In the genomic region with DNA sequence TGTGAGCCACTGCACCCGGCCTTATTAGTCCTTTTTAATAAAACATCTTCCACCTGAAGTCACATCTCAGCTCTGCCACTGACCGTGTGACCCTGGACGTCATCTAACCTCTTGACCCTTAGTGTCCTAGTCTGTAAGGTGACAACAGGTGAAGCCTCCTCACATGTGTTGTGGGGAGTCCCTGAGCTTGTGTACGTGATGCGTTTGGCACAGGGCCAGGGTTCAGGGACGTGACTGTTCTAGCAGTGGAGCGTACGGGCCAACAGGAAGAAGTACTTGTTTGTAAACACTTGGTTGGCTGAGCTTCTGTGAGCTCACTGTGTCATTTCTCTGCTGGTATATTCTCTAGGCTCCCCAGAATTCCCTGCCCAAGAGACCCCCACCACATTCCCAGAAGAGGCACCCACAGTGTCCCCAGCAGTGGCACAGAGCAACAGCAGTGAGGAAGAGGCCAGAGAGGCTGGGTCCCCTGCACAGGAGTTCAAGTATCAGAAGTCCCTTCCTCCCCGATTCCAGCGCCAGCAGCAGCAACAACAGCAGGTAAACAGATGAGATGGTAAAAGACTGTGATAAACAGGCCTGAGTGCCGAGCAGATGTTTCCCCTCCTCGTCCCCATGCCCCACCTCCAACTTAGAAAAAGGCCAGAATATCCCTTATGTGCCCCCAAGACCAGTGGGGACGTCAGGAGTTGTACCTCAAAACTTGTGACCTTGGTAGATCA, we compare ENCODE assay signal across 18 cellular contexts. TPM values are rescaled to one million over a fixed set of nuclear protein-coding genes. Genes with fewer than 3 reads are reported as not detected.
DNase-seq lines count a peak whose midpoint lies in the region; ATAC-seq, FAIRE-seq and TF ChIP-seq lines count a peak whose summit lies in the region.
"Had no signal": no experiment of that assay in that cellular context is flagged by ENCODE, and none has a peak within 500 bp of the region (broad histone marks: within the 10 kb centered on the region; RNA-seq: fewer than 3 reads in every experiment).

No MANE protein-coding gene starts in this region.

- no peak overlapping the region for H3K4me2 ChIP-seq in HepG2 (ENCODE audit: low read depth, low read length)
- H3K4me2 ChIP-seq: SK-N-SH had no signal

- CTCF ChIA-PET in HepG2 (lab: Yijun Ruan, JAX; ENCODE audit: low intra/inter-chr PET ratio, low total read pairs): no interaction called here

- H3K4me1 ChIP-seq in right lobe of liver (no peaks in the 10 kb centered on the region), HepG2 (ENCODE audit: insufficient read depth, low read length) (peaks cover under 1% of the 10 kb centered on the region)

- H3K79me2 ChIP-seq in HepG2 (ENCODE audit: insufficient read depth, low read length): no peaks in the 10 kb centered on the region

- H3K27ac ChIP-seq in right lobe of liver (no peak overlapping the region), HepG2 (ENCODE audit: extremely low read length, insufficient read depth, low read length) (no peak overlapping the region), VCaP (peak overlapping the region; percentile 64)
- H3K27ac ChIP-seq: prostate gland had no signal

- ATAC-seq in right lobe of liver (peak; percentile 44 to 82 (median 56)), HepG2 (no peak)
- ATAC-seq: natural killer cell treated with Interleukin-12 subunit alpha and Interleukin-12 subunit beta and Interleukin-15 and Interleukin-18, amount 100 ng/mL, for 72 hours had no signal

- H3K36me3 ChIP-seq in right lobe of liver (peaks cover 0 to 83% (median 41%) of the 10 kb centered on the region in 4 donors), HepG2 (replicated peaks in 1 of 2; ENCODE audit: control insufficient read depth in 1 of 2, insufficient read depth in 2 of 2, low read length in 2 of 2) (peaks cover 41 to 83% of the 10 kb centered on the region in 2 experiments)

- peaks cover 12% of the 10 kb centered on the region; the same call in 1 of the 2 replicates for H4K20me1 ChIP-seq in HepG2 (ENCODE audit: insufficient read depth, low read length)

- 48% methylated on average over 9 of the region's 13 CpGs for WGBS in right lobe of liver (ENCODE audit: insufficient coverage, low coverage, low lambda C conversion rate, missing lambda C conversion rate)
- 96% methylated on average over 13 of the region's 13 CpGs for WGBS in HepG2 (ENCODE audit: low lambda C conversion rate)

- no peak for TF ChIP-seq EP300 in HepG2 (IDR thresholded peaks at IDR 0.05; ENCODE audit: low read depth in 2 of 2, low read length in 2 of 2)
- TF ChIP-seq EP300 in HepG2 (CRISPR knock-in tag; IDR thresholded peaks at IDR 0.05; ENCODE audit: borderline replicate concordance): no peak

- H2AFZ ChIP-seq in HepG2 (ENCODE audit: low read length): no peak overlapping the region

- intact Hi-C loops in right lobe of liver (cut with DNase I) (no loop called here), HepG2 (cut with micrococcal nuclease; ENCODE audit: unreplicated experiment) (no loop called here)

- no TSS peak for BruUV-seq in HepG2 (replicated peaks; lab: Mats Ljungman, UMichigan)

- H3K27me3 ChIP-seq in right lobe of liver (no peaks in the 10 kb centered on the region), HepG2 (ENCODE audit: control insufficient read depth in 1 of 2, insufficient read depth in 2 of 2, low read length in 2 of 2) (no peaks in the 10 kb centered on the region)
- H3K27me3 ChIP-seq: dorsolateral prefrontal cortex had no signal

- POLR2A ChIA-PET in HepG2 (lab: Yijun Ruan, JAX): no interaction called here

- in situ Hi-C loops in HepG2 (cut with HindIII; ENCODE audit: extremely low pct_ligation_motif_present, low pct_unique_long_range_greater_than_20kb): no loop called here

- H3K9me3 ChIP-seq in right lobe of liver (no peaks in the 10 kb centered on the region), HepG2 (ENCODE audit: low read length) (no peaks in the 10 kb centered on the region)
- H3K9me3 ChIP-seq: prostate gland, SK-N-SH had no signal

- FAIRE-seq in HepG2 (lab: Jason Lieb, UNC): no peak

- H3K9ac ChIP-seq in HepG2 (ENCODE audit: insufficient read depth, low read depth, low read length): no peak overlapping the region
- H3K9ac ChIP-seq: SK-N-SH had no signal

- TF ChIP-seq RAD21 in HepG2 (CRISPR knock-in tag; IDR thresholded peaks at IDR 0.05): no peak

- no peak overlapping the region for H3K4me3 ChIP-seq in right lobe of liver
- H3K4me3 ChIP-seq in HepG2 (replicated peaks in 1 of 3; ENCODE audit: insufficient read depth in 1 of 3, low read depth in 2 of 3, low read length in 3 of 3): no peak overlapping the region
- H3K4me3 ChIP-seq: dorsolateral prefrontal cortex, lung, prostate gland had no signal

- DNase-seq in right lobe of liver: peak; percentile 48 to 79 (median 62)
- no peak for DNase-seq in HepG2 (ENCODE audit: low spot score)
- peak; percentile 29 to 53 for DNase-seq in lung microvascular endothelial cell (ENCODE audit: low read depth in 2 of 2)
- DNase-seq in activated CD8-positive, alpha-beta memory T cell treated with anti-CD3 and anti-CD28 coated beads for 24 hours: no peak
- no peak for DNase-seq in HUDEP-2 (lab: John Stamatoyannopoulos, UW; ENCODE audit: unreplicated experiment in 76 of 76)
- DNase-seq in SHP77 treated with DMSO at 0.1 percent for 48 hours (lab: John Stamatoyannopoulos, UW): no peak
- DNase-seq: AML-193, Calu3, KBM-7, NCI-H2171, NCI-H774, SK-N-SH, T1000 had no signal

- TF ChIP-seq POLR2A in right lobe of liver (IDR thresholded peaks at IDR 0.05) (no peak), HepG2 (IDR thresholded peaks at IDR 0.05; ENCODE audit: insufficient read depth in 1 of 2, low read depth in 2 of 2, low read length in 2 of 2) (no peak)

- TF ChIP-seq CTCF in right lobe of liver (IDR thresholded peaks at IDR 0.05) (no peak), HepG2 (CRISPR knock-in tag; IDR thresholded peaks at IDR 0.05) (no peak), VCaP (conservative IDR thresholded peaks at IDR 0.05) (no peak)

TF ChIP-seq in HepG2, 621 proteins besides CTCF, POLR2A, EP300 and RAD21 (continues in another document):
- no peak for TF ChIP-seq NAIF1 (CRISPR knock-in tag; IDR thresholded peaks at IDR 0.05; ENCODE audit: borderline replicate concordance)
- TF ChIP-seq TOPORS (CRISPR knock-in tag; IDR thresholded peaks at IDR 0.05): no peak
- no peak for TF ChIP-seq GPN1 (CRISPR knock-in tag; IDR thresholded peaks at IDR 0.05; ENCODE audit: borderline replicate concordance)
- no peak for TF ChIP-seq BRCA1 (CRISPR knock-in tag; IDR thresholded peaks at IDR 0.05)
- TF ChIP-seq ZNF558 (CRISPR knock-in tag; IDR thresholded peaks at IDR 0.05; ENCODE audit: borderline replicate concordance): no peak
- TF ChIP-seq SMARCC2 (IDR thresholded peaks at IDR 0.05): no peak
- TF ChIP-seq, protein P1, sequence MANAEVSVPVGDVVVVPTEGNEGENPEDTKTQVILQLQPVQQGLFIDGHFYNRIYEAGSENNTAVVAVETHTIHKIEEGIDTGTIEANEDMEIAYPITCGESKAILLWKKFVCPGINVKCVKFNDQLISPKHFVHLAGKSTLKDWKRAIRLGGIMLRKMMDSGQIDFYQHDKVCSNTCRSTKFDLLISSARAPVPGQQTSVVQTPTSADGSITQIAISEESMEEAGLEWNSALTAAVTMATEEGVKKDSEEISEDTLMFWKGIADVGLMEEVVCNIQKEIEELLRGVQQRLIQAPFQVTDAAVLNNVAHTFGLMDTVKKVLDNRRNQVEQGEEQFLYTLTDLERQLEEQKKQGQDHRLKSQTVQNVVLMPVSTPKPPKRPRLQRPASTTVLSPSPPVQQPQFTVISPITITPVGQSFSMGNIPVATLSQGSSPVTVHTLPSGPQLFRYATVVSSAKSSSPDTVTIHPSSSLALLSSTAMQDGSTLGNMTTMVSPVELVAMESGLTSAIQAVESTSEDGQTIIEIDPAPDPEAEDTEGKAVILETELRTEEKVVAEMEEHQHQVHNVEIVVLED (CRISPR knock-in tag; IDR thresholded peaks at IDR 0.05; ENCODE audit: borderline replicate concordance): no peak
- no peak for TF ChIP-seq KDM2A (CRISPR knock-in tag; IDR thresholded peaks at IDR 0.05; ENCODE audit: borderline replicate concordance, low read depth)

RNA-seq across cellular contexts. Expression of a gene that starts 35.3 kb away (rescaled TPM):
- total RNA-seq in right lobe of liver: 10 to 100 TPM; 14.3 to 17.7 (median 15.7) TPM
- 6.3 and 21.6 TPM in 2 replicates for total RNA-seq in HepG2 (2016; rRNA removed; fragmentation: Illumina TruSeq; extraction: Trizol)
- total RNA-seq in HepG2 (2016; cell fraction: cytosol; rRNA removed; fragmentation: Illumina TruSeq; extraction: Trizol; ENCODE audit: low read depth): 5.0 and 6.5 TPM in 2 replicates
- total RNA-seq in HepG2 (2016; cell fraction: insoluble cytoplasmic fraction; rRNA removed; fragmentation: Illumina TruSeq; extraction: Trizol): 5.8 and 22.8 TPM in 2 replicates
- 5.6 and 5.9 TPM in 2 replicates for total RNA-seq in HepG2 (2016; cell fraction: membrane; rRNA removed; fragmentation: Illumina TruSeq; extraction: Trizol)
- total RNA-seq in HepG2 (2016; cell fraction: nucleus; rRNA removed; fragmentation: Illumina TruSeq; extraction: Trizol): 28.2 and 33.1 TPM in 2 replicates
- 22.7 and 27.1 TPM in 2 replicates for polyA plus RNA-seq in HepG2 (2011; rRNA removed)
- polyA plus RNA-seq in HepG2 (2011; cell fraction: cytosol; rRNA removed): 9.8 and 11.4 TPM in 2 replicates
- 211 and 287 TPM in 2 replicates for polyA plus RNA-seq in HepG2 (2011; cell fraction: nucleus; rRNA removed)
- 17.9 and 24.4 TPM in 2 replicates for polyA plus RNA-seq in HepG2 (2012)
- 1.9 and 2.4 TPM in 2 replicates for polyA plus RNA-seq in HepG2 (2016; cell fraction: cytosol; fragmentation: Illumina TruSeq; extraction: Trizol; ENCODE audit: low read depth)
- polyA plus RNA-seq in HepG2 (2016; cell fraction: insoluble cytoplasmic fraction; fragmentation: Illumina TruSeq; extraction: Trizol; ENCODE audit: low read depth): 5.5 and 6.3 TPM in 2 replicates
- polyA plus RNA-seq in HepG2 (2016; cell fraction: membrane; fragmentation: Illumina TruSeq; extraction: Trizol; ENCODE audit: low read depth): 2.9 and 3.8 TPM in 2 replicates
- polyA plus RNA-seq in HepG2 (2016; cell fraction: nucleus; fragmentation: Illumina TruSeq; extraction: Trizol; ENCODE audit: insufficient read depth, low read depth): 70.0 and 76.8 TPM in 2 replicates
- 18.6 and 32.0 TPM in 2 replicates for polyA minus RNA-seq in HepG2 (2011; rRNA and poly(A)+ RNA removed; ENCODE audit: low replicate concordance)
- polyA minus RNA-seq in HepG2 (2011; cell fraction: cytosol; rRNA and poly(A)+ RNA removed): 4.6 and 4.7 TPM in 2 replicates
- polyA minus RNA-seq in HepG2 (2011; cell fraction: nucleus; rRNA and poly(A)+ RNA removed): 15.3 and 23.9 TPM in 2 replicates
- 20.3 and 27.2 TPM in 2 replicates for total RNA-seq in lung microvascular endothelial cell

Comparison
In these comparisons a context has a peak if more than half of its experiments do, and no peak if none do; other contexts are left out.
1. DNase-seq: peak in right lobe of liver (3 of 3) and lung microvascular endothelial cell (2 of 2); none in HepG2 (single experiment), activated CD8-positive, alpha-beta memory T cell treated with anti-CD3 and anti-CD28 coated beads for 24 hours (single experiment), HUDEP-2 (0 of 76) and SHP77 treated with DMSO at 0.1 percent for 48 hours (single experiment).